In genomic region chr2:215531284-215531683, GRCh38 we compare ENCODE assay signal across 15 cellular contexts.
DNase-seq lines count a peak whose midpoint lies in the region; TF ChIP-seq lines count a peak whose summit lies in the region.
"Had no signal": no experiment of that assay in that cellular context is flagged by ENCODE, and none has a peak within 500 bp of the region (broad histone marks: within the 10 kb centered on the region; RNA-seq: fewer than 3 reads in every experiment).

No MANE protein-coding gene starts in this region.

- H3K4me3 ChIP-seq in SK-N-SH (ENCODE audit: low read depth in 2 of 2, low read length in 1 of 2) (no peak overlapping the region), fibroblast of lung (replicated peaks in 1 of 4; ENCODE audit: control extremely low read depth in 1 of 4, insufficient read depth in 1 of 4, low read depth in 3 of 4, low read length in 4 of 4) (no peak overlapping the region)
- H3K4me3 ChIP-seq: BLaER1 treated with 17β-estradiol and CSF1 and Interleukin-3, amounts not matched to agents 10 nM and 100 nM; psoas muscle had no signal

- WGBS in SK-N-SH (ENCODE audit: low lambda C conversion rate): 24% methylated on average over 5 of the region's 5 CpGs

- H3K4me2 ChIP-seq in SK-N-SH: peak overlapping the region; percentile 14; the same call in 1 of the 2 replicates
- peak overlapping the region; percentile 23 for H3K4me2 ChIP-seq in fibroblast of lung (ENCODE audit: extremely low read depth, insufficient read depth, low read length)
- H3K4me2 ChIP-seq: BLaER1 treated with 17β-estradiol and CSF1 and Interleukin-3, amounts not matched to agents 10 nM and 100 nM had no signal

- H3K9me2 ChIP-seq in SK-N-SH: no peaks in the 10 kb centered on the region

- H3K27me3 ChIP-seq in SK-N-SH (ENCODE audit: insufficient read depth): no peaks in the 10 kb centered on the region
- no peaks in the 10 kb centered on the region for H3K27me3 ChIP-seq in fibroblast of lung (ENCODE audit: control insufficient read depth, insufficient read depth, low read length)
- H3K27me3 ChIP-seq: BLaER1 treated with 17β-estradiol and CSF1 and Interleukin-3, amounts not matched to agents 10 nM and 100 nM had no signal

- H2AFZ ChIP-seq in SK-N-SH (ENCODE audit: low read depth): no peak overlapping the region
- no peak overlapping the region for H2AFZ ChIP-seq in fibroblast of lung (ENCODE audit: low read length)

- H3K36me3 Mint-ChIP-seq in osteocyte (ENCODE audit: unreplicated experiment) (peaks cover 2% of the 10 kb centered on the region), CD14-positive monocyte (no peaks in the 10 kb centered on the region)
- H3K36me3 Mint-ChIP-seq: activated naive CD4-positive, alpha-beta T cell treated with anti-CD3 and anti-CD28 coated beads, Interleukin-2, amount 50 U/mL, for 72 hours; stimulated activated naive B cell treated with anti-CD40 and anti-IgM and Interleukin-4, amounts not matched to agents 10 μg/mL and 1 μg/mL and 100 μg/mL, for 72 hours had no signal

- H3K79me2 ChIP-seq in SK-N-SH (ENCODE audit: insufficient read depth): no peaks in the 10 kb centered on the region
- no peaks in the 10 kb centered on the region for H3K79me2 ChIP-seq in fibroblast of lung (ENCODE audit: control insufficient read depth, insufficient read depth, low read length)

- CTCF ChIA-PET in SK-N-SH (lab: Yijun Ruan, JAX): no interaction called here

- intact Hi-C loops in CD14-positive monocyte (cut with micrococcal nuclease): no loop called here

- H3K9me3 ChIP-seq in SK-N-SH (no peaks in the 10 kb centered on the region), fibroblast of lung (ENCODE audit: control insufficient read depth, insufficient read depth, low read depth, low read length) (no peaks in the 10 kb centered on the region)
- H3K9me3 ChIP-seq: psoas muscle had no signal

- TF ChIP-seq CTCF in SK-N-SH (IDR thresholded peaks at IDR 0.05) (no peak), fibroblast of lung (conservative IDR thresholded peaks at IDR 0.05 in 1 of 2, IDR thresholded peaks at IDR 0.05 in 1 of 2; ENCODE audit: low read depth in 1 of 2, low read length in 2 of 2) (no peak), osteocyte (IDR thresholded peaks at IDR 0.05) (no peak), CD14-positive monocyte (IDR thresholded peaks at IDR 0.05) (no peak)

- H3K4me3 Mint-ChIP-seq in osteocyte (ENCODE audit: unreplicated experiment) (no peak overlapping the region), CD14-positive monocyte (no peak overlapping the region)
- H3K4me3 Mint-ChIP-seq: stimulated activated naive B cell treated with anti-CD40 and anti-IgM and Interleukin-4, amounts not matched to agents 10 μg/mL and 1 μg/mL and 100 μg/mL, for 72 hours had no signal

- H3K27me3 Mint-ChIP-seq in osteocyte (ENCODE audit: unreplicated experiment) (no peaks in the 10 kb centered on the region), CD14-positive monocyte (ENCODE audit: low read depth in 3 of 3) (peaks cover 3 to 8% (median 8%) of the 10 kb centered on the region in 3 donors)
- H3K27me3 Mint-ChIP-seq: stimulated activated naive B cell treated with anti-CD40 and anti-IgM and Interleukin-4, amounts not matched to agents 10 μg/mL and 1 μg/mL and 100 μg/mL, for 72 hours had no signal

- H3K27ac Mint-ChIP-seq in osteocyte (ENCODE audit: unreplicated experiment) (peak overlapping the region; percentile 95), CD14-positive monocyte (no peak overlapping the region)
- H3K27ac Mint-ChIP-seq: activated naive CD4-positive, alpha-beta T cell treated with anti-CD3 and anti-CD28 coated beads, Interleukin-2, amount 50 U/mL, for 72 hours; stimulated activated naive B cell treated with anti-CD40 and anti-IgM and Interleukin-4, amounts not matched to agents 10 μg/mL and 1 μg/mL and 100 μg/mL, for 72 hours had no signal

- H4K20me1 ChIP-seq in SK-N-SH (ENCODE audit: insufficient read depth): no peaks in the 10 kb centered on the region
- no peaks in the 10 kb centered on the region for H4K20me1 ChIP-seq in fibroblast of lung (ENCODE audit: control insufficient read depth, extremely low read depth, insufficient read depth, low read length)
- H4K20me1 ChIP-seq: BLaER1 treated with 17β-estradiol and CSF1 and Interleukin-3, amounts not matched to agents 10 nM and 100 nM had no signal

- peaks cover 86% of the 10 kb centered on the region for H3K4me1 Mint-ChIP-seq in osteocyte (ENCODE audit: unreplicated experiment)
- H3K4me1 Mint-ChIP-seq in CD14-positive monocyte: peaks cover 8% of the 10 kb centered on the region
- H3K4me1 Mint-ChIP-seq: stimulated activated naive B cell treated with anti-CD40 and anti-IgM and Interleukin-4, amounts not matched to agents 10 μg/mL and 1 μg/mL and 100 μg/mL, for 72 hours had no signal

- DNase-seq in ELR (ENCODE audit: low read depth): peak; percentile 86
- DNase-seq in SK-N-SH: no peak
- DNase-seq in fibroblast of lung (ENCODE audit: low read depth in 2 of 2): peak; percentile 66 to 92
- no peak for DNase-seq in osteocyte (ENCODE audit: extremely low spot score, unreplicated experiment)
- no peak for DNase-seq in T-helper 1 cell
- no peak for DNase-seq in midbrain (lab: John Stamatoyannopoulos, UW)
- DNase-seq in NCI-H1694 treated with DMSO at 0.1 percent for 48 hours (lab: John Stamatoyannopoulos, UW): no peak
- no peak for DNase-seq in CD14-positive monocyte (ENCODE audit: low spot score)
- DNase-seq: Karpas-422; NCI-H2081 treated with DMSO at 0.1 percent for 48 hours; psoas muscle; stimulated activated CD4-positive, alpha-beta T cell treated with anti-CD3 and anti-CD28 coated beads, Interleukin-4, amount 100 ng/mL, for 24 hours; stimulated activated naive B cell treated with anti-CD40 and anti-IgM and Interleukin-4, amounts not matched to agents 10 μg/mL and 1 μg/mL and 100 μg/mL, for 72 hours had no signal

- POLR2A ChIA-PET in SK-N-SH (lab: Yijun Ruan, JAX): no interaction called here

- no peak for TF ChIP-seq RAD21 in SK-N-SH (IDR thresholded peaks at IDR 0.05; ENCODE audit: low read length)

- H3K36me3 ChIP-seq in SK-N-SH (replicated peaks in 1 of 2; ENCODE audit: control insufficient read depth in 1 of 2, insufficient read depth in 2 of 2, low read length in 1 of 2): no peaks in the 10 kb centered on the region
- no peaks in the 10 kb centered on the region for H3K36me3 ChIP-seq in fibroblast of lung (ENCODE audit: control insufficient read depth, insufficient read depth, low read length)
- H3K36me3 ChIP-seq: BLaER1 treated with 17β-estradiol and CSF1 and Interleukin-3, amounts not matched to agents 10 nM and 100 nM had no signal

- peaks cover 0 to 43% of the 10 kb centered on the region in 2 experiments; a peak in 3 of 4 replicates for H3K4me1 ChIP-seq in SK-N-SH (ENCODE audit: control insufficient read depth in 1 of 2, insufficient read depth in 2 of 2, low read depth in 1 of 2, low read length in 1 of 2)
- H3K4me1 ChIP-seq in fibroblast of lung (ENCODE audit: control insufficient read depth, extremely low read depth, insufficient read depth, low read length): peaks cover 10% of the 10 kb centered on the region
- H3K4me1 ChIP-seq: psoas muscle had no signal

- TF ChIP-seq EP300 in SK-N-SH (IDR thresholded peaks at IDR 0.05; ENCODE audit: borderline replicate concordance in 1 of 2, low read depth in 1 of 2, low read length in 1 of 2): peak in 1 of 2 experiments; percentile 72; a peak in 2 of 4 replicates

- peak overlapping the region; percentile 62 for H3K9ac ChIP-seq in SK-N-SH
- H3K9ac ChIP-seq in fibroblast of lung (ENCODE audit: insufficient read depth, low read length): no peak overlapping the region
- H3K9ac ChIP-seq: BLaER1 treated with 17β-estradiol and CSF1 and Interleukin-3, amounts not matched to agents 10 nM and 100 nM had no signal

- peak overlapping the region; percentile 67 to 98; a peak in 3 of 4 replicates for H3K27ac ChIP-seq in SK-N-SH (ENCODE audit: low read depth in 2 of 2, low read length in 1 of 2)
- H3K27ac ChIP-seq in fibroblast of lung (ENCODE audit: insufficient read depth, low read length): peak overlapping the region; percentile 87
- H3K27ac ChIP-seq: BLaER1 treated with 17β-estradiol and CSF1 and Interleukin-3, amounts not matched to agents 10 nM and 100 nM; psoas muscle had no signal

- H3K9me3 Mint-ChIP-seq in osteocyte (ENCODE audit: unreplicated experiment): peaks cover 14% of the 10 kb centered on the region
- peaks cover 3 to 16% (median 11%) of the 10 kb centered on the region in 7 donors for H3K9me3 Mint-ChIP-seq in CD14-positive monocyte

- peaks cover 56% of the 10 kb centered on the region for H3F3A ChIP-seq in SK-N-SH (replicated peaks; ENCODE audit: insufficient read depth)

TF ChIP-seq in SK-N-SH, 30 proteins besides CTCF, POLR2A, EP300 and RAD21 (continues in another document):
- TF ChIP-seq TEAD4 (IDR thresholded peaks at IDR 0.05; ENCODE audit: borderline replicate concordance, insufficient read depth): peak; percentile 62; the same call in 1 of the 2 replicates
- TF ChIP-seq, protein P1, sequence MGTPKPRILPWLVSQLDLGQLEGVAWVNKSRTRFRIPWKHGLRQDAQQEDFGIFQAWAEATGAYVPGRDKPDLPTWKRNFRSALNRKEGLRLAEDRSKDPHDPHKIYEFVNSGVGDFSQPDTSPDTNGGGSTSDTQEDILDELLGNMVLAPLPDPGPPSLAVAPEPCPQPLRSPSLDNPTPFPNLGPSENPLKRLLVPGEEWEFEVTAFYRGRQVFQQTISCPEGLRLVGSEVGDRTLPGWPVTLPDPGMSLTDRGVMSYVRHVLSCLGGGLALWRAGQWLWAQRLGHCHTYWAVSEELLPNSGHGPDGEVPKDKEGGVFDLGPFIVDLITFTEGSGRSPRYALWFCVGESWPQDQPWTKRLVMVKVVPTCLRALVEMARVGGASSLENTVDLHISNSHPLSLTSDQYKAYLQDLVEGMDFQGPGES (IDR thresholded peaks at IDR 0.05; ENCODE audit: low read depth, low read length): no peak
- peak; percentile 79 for TF ChIP-seq PBX3 (IDR thresholded peaks at IDR 0.05)
- peak; percentile 34; the same call in 1 of the 2 replicates for TF ChIP-seq FOXM1 (IDR thresholded peaks at IDR 0.05; ENCODE audit: low read depth)
- peak; percentile 72; the same call in 1 of the 2 replicates for TF ChIP-seq MEF2A (IDR thresholded peaks at IDR 0.05; ENCODE audit: borderline replicate concordance, low read depth)
- 0 out of 2 replicates have a peak, but pooled peaks have one; percentile 37 for TF ChIP-seq NFIC (IDR thresholded peaks at IDR 0.05; ENCODE audit: borderline replicate concordance)
- no peak for TF ChIP-seq RCOR1 (IDR thresholded peaks at IDR 0.05; ENCODE audit: low read length)
- TF ChIP-seq TCF12 (IDR thresholded peaks at IDR 0.05): peak; percentile 80
- peak; percentile 66 for TF ChIP-seq FOSL2 (IDR thresholded peaks at IDR 0.05; ENCODE audit: borderline replicate concordance, low read depth)

Comparison
In these comparisons a context has a peak if more than half of its experiments do, and no peak if none do; other contexts are left out.
1. DNase-seq: peak in ELR (single experiment) and fibroblast of lung (2 of 2); none in SK-N-SH (single experiment), osteocyte (single experiment), T-helper 1 cell (0 of 5), midbrain (single experiment), NCI-H1694 treated with DMSO at 0.1 percent for 48 hours (single experiment) and CD14-positive monocyte (single experiment).